8 cellular contexts compared by ENCODE assay signal in genomic region chr2:15142069-15142689, GRCh38.
DNase-seq lines count a peak whose midpoint lies in the region; ATAC-seq lines count a peak whose summit lies in the region.

No MANE protein-coding gene starts in this region.

- peak overlapping the region; percentile 89 for H3K27ac Mint-ChIP-seq in activated CD4-positive, alpha-beta T cell treated with anti-CD3 and anti-CD28 coated beads, Interleukin-2, amount 10 ng/mL, durations not matched to agents 7 days and 5 days

- no peak overlapping the region for H3K4me3 Mint-ChIP-seq in activated CD4-positive, alpha-beta T cell treated with anti-CD3 and anti-CD28 coated beads, Interleukin-2, amount 10 ng/mL, durations not matched to agents 7 days and 5 days

- ATAC-seq in GM21529 (IDR thresholded peaks at IDR 0.05; ENCODE audit: unreplicated experiment): peak; percentile 100

- H3K27me3 Mint-ChIP-seq in activated CD4-positive, alpha-beta T cell treated with anti-CD3 and anti-CD28 coated beads, Interleukin-2, amount 10 ng/mL, durations not matched to agents 7 days and 5 days: no peaks in the 10 kb centered on the region

- POLR2A ChIA-PET in activated CD4-positive, alpha-beta T cell treated with anti-CD3 and anti-CD28 coated beads, Interleukin-2, amount 10 ng/mL, durations not matched to agents 7 days and 5 days (lab: Charles Lee): no interaction called here

- intact Hi-C loops in head of caudate nucleus (cut with DNase I): no loop called here

- CTCF ChIA-PET in activated CD4-positive, alpha-beta T cell treated with anti-CD3 and anti-CD28 coated beads, Interleukin-2, amount 10 ng/mL, durations not matched to agents 7 days and 5 days (lab: Charles Lee): interaction anchor here (1.4 to 1.7 kb wide), 4 partner anchors 10 to 212 kb away, joined by 3 to 4 read pairs (median 3); no protein-coding TSS in a partner anchor

- peaks cover 12% of the 10 kb centered on the region for H3K9me3 Mint-ChIP-seq in activated CD4-positive, alpha-beta T cell treated with anti-CD3 and anti-CD28 coated beads, Interleukin-2, amount 10 ng/mL, durations not matched to agents 7 days and 5 days

- DNase-seq in ELR (ENCODE audit: low read depth) (peak; percentile 23), LHCN-M2 (ENCODE audit: low read depth) (peak; percentile 5), head of caudate nucleus (peak in 41 of 42 donors; percentile 14 to 87 (median 56)), AG20443 (ENCODE audit: low spot score) (no peak), HuH-7 (ENCODE audit: low spot score) (no peak)
- peak; percentile 79 for DNase-seq in activated CD4-positive, alpha-beta T cell treated with anti-CD3 and anti-CD28 coated beads, Interleukin-2, amount 10 ng/mL, durations not matched to agents 7 days and 5 days
- peak; percentile 41 to 80 for DNase-seq in stimulated activated CD8-positive, alpha-beta memory T cell treated with anti-CD3 and anti-CD28 coated beads, Interleukin-7, amount 100 ng/mL, for 48 hours (ENCODE audit: extremely low read depth in 1 of 2, low read depth in 1 of 2)

- H3K4me1 Mint-ChIP-seq in activated CD4-positive, alpha-beta T cell treated with anti-CD3 and anti-CD28 coated beads, Interleukin-2, amount 10 ng/mL, durations not matched to agents 7 days and 5 days: peaks cover 25% of the 10 kb centered on the region

- H3K36me3 Mint-ChIP-seq in activated CD4-positive, alpha-beta T cell treated with anti-CD3 and anti-CD28 coated beads, Interleukin-2, amount 10 ng/mL, durations not matched to agents 7 days and 5 days (ENCODE audit: low read depth): peaks cover 15% of the 10 kb centered on the region

Comparison
In these comparisons a context has a peak if more than half of its experiments do, and no peak if none do; other contexts are left out.
1. DNase-seq: peak in ELR (single experiment), LHCN-M2 (single experiment), activated CD4-positive, alpha-beta T cell treated with anti-CD3 and anti-CD28 coated beads, Interleukin-2, amount 10 ng/mL, durations not matched to agents 7 days and 5 days (single experiment), head of caudate nucleus (41 of 42) and stimulated activated CD8-positive, alpha-beta memory T cell treated with anti-CD3 and anti-CD28 coated beads, Interleukin-7, amount 100 ng/mL, for 48 hours (2 of 2); none in AG20443 (single experiment) and HuH-7 (single experiment).